In genomic region chr5:66144799-66145390, GRCh38 we compare ENCODE assay signal across 8 cellular contexts. TPM values are rescaled to one million over a fixed set of nuclear protein-coding genes. Genes with fewer than 3 reads are reported as not detected.
DNase-seq lines count a peak whose midpoint lies in the region; ATAC-seq and TF ChIP-seq lines count a peak whose summit lies in the region.

No MANE protein-coding gene starts in this region.

- TF ChIP-seq POLR2A in body of pancreas (IDR thresholded peaks at IDR 0.05) (no peak), stomach (IDR thresholded peaks at IDR 0.05) (no peak)

- no peaks in the 10 kb centered on the region for H3K27me3 ChIP-seq in BJ (ENCODE audit: control insufficient read depth, insufficient read depth, low read length)
- no peaks in the 10 kb centered on the region for H3K27me3 ChIP-seq in body of pancreas
- H3K27me3 ChIP-seq in stomach: no peaks in the 10 kb centered on the region

- CTCF ChIA-PET in BJ (lab: Yijun Ruan, JAX): no interaction called here

- peak overlapping the region; percentile 88 for H3K4me3 ChIP-seq in BJ (ENCODE audit: low read depth, low read length)
- peak overlapping the region; percentile 49 to 76 for H3K4me3 ChIP-seq in body of pancreas
- H3K4me3 ChIP-seq in stomach: peak overlapping the region; percentile 56 to 85 (median 77)

- H3K27ac ChIP-seq in body of pancreas (peak overlapping the region; percentile 97 to 100 (median 98)), stomach (peak overlapping the region; percentile 99 to 100 (median 99))

- no peak for DNase-seq in BJ (ENCODE audit: low read depth)
- peak; percentile 64 for DNase-seq in NCI-H446 treated with DMSO at 0.1 percent for 48 hours (lab: John Stamatoyannopoulos, UW)
- DNase-seq in body of pancreas: peak in 2 of 4 donors; percentile 11 to 63
- no peak for DNase-seq in left lobe of liver (ENCODE audit: low spot score)
- DNase-seq in stomach: no peak
- DNase-seq in NCI-H774 (lab: John Stamatoyannopoulos, UW): no peak

- ATAC-seq in GM18867 (IDR thresholded peaks at IDR 0.05; ENCODE audit: unreplicated experiment) (peak; percentile 49), HG03045 (IDR thresholded peaks at IDR 0.05; ENCODE audit: unreplicated experiment) (peak; percentile 50), body of pancreas (peak; percentile 63), left lobe of liver (peak; percentile 59)

- intact Hi-C loops in body of pancreas (cut with DNase I) (no loop called here), stomach (cut with DNase I; ENCODE audit: low total_unique reads) (no loop called here)

- 0% methylated on average over 23 to 25 of the region's 25 CpGs for WGBS in body of pancreas, 2 donors
- WGBS in stomach, 5 donors: 0 to 1% (median 0%) methylated on average over 25 of the region's 25 CpGs

- H3K36me3 ChIP-seq in BJ (ENCODE audit: control insufficient read depth, insufficient read depth, low read length) (no peaks in the 10 kb centered on the region), body of pancreas (replicated peaks in 1 of 2; ENCODE audit: insufficient read depth in 1 of 2, low read depth in 2 of 2) (no peaks in the 10 kb centered on the region), stomach (no peaks in the 10 kb centered on the region)

- peaks cover 35% of the 10 kb centered on the region for H3K4me1 ChIP-seq in body of pancreas
- H3K4me1 ChIP-seq in stomach: peaks cover 8 to 54% (median 35%) of the 10 kb centered on the region in 4 donors

- POLR2A ChIA-PET in BJ (lab: Charles Lee): interaction anchor here (0.5 to 1.0 kb wide), 2 partner anchors 19 to 1104 kb away, joined by 3 to 4 read pairs; no protein-coding TSS in a partner anchor

- TF ChIP-seq CTCF in BJ (IDR thresholded peaks at IDR 0.05; ENCODE audit: insufficient read depth, low read depth, low read length): no peak
- TF ChIP-seq CTCF in body of pancreas (IDR thresholded peaks at IDR 0.05): no peak
- no peak for TF ChIP-seq CTCF in stomach (IDR thresholded peaks at IDR 0.05)

- TF ChIP-seq EP300 in stomach (IDR thresholded peaks at IDR 0.05): no peak

- no peaks in the 10 kb centered on the region for H3K9me3 ChIP-seq in body of pancreas
- H3K9me3 ChIP-seq in stomach: no peaks in the 10 kb centered on the region

RNA-seq across cellular contexts. Expression of gene SREK1, which starts 0.8 kb away (rescaled TPM):
- polyA plus RNA-seq in BJ (2011; rRNA removed): 34.1 and 48.9 TPM in 2 replicates
- polyA minus RNA-seq in BJ (2011; rRNA and poly(A)+ RNA removed): 44.0 and 45.7 TPM in 2 replicates
- 100 to 1,000 TPM; 118 to 134 TPM for total RNA-seq in body of pancreas
- 24.2 TPM for total RNA-seq in left lobe of liver
- total RNA-seq in stomach: 100 to 1,000 TPM; 107 to 242 (median 181) TPM
- polyA plus RNA-seq in stomach: 10 to 100 TPM; 10.4 to 25.5 (median 23.4) TPM
